Comparison of ENCODE assay signal across 7 cellular contexts in genomic region chr6:46242921-46243320, GRCh38.
"Had no signal": no experiment of that assay in that cellular context is flagged by ENCODE, and none has a peak within 500 bp of the region (broad histone marks: within the 10 kb centered on the region; RNA-seq: fewer than 3 reads in every experiment).

No MANE protein-coding gene starts in this region.

- H3K4me3 Mint-ChIP-seq: H9, IgD-negative memory B cell had no signal

- H3K9ac ChIP-seq: GM23248 had no signal

- H3K27ac ChIP-seq: GM23248, HL-60 had no signal

- H3K36me3 Mint-ChIP-seq: IgD-negative memory B cell had no signal

- H2AFZ ChIP-seq: GM23248 had no signal

- ATAC-seq: HepG2 had no signal

- H3K9me3 Mint-ChIP-seq: H9, IgD-negative memory B cell had no signal

- H3K4me1 Mint-ChIP-seq: H9 had no signal

- DNase-seq: GM23248, H9, HCEC 1CT, KBM-7 had no signal

- H3K27ac Mint-ChIP-seq: H9, IgD-negative memory B cell had no signal

- H3K4me3 ChIP-seq: GM23248 had no signal
